Comparison of ENCODE assay signal across 13 cellular contexts in genomic region chr13:55244991-55245644, GRCh38.
DNase-seq lines count a peak whose midpoint lies in the region; ATAC-seq and TF ChIP-seq lines count a peak whose summit lies in the region.
"Had no signal": no experiment of that assay in that cellular context is flagged by ENCODE, and none has a peak within 500 bp of the region (broad histone marks: within the 10 kb centered on the region; RNA-seq: fewer than 3 reads in every experiment).

No MANE protein-coding gene starts in this region.

- peaks cover 12 to 15% of the 10 kb centered on the region in 2 donors for H3K9me3 Mint-ChIP-seq in effector memory CD8-positive, alpha-beta T cell
- H3K9me3 Mint-ChIP-seq in activated CD8-positive, alpha-beta memory T cell treated with anti-CD3 and anti-CD28 coated beads, Interleukin-2, amount 10 ng/mL, durations not matched to agents 7 days and 5 days (ENCODE audit: low read depth) = peaks cover 10% of the 10 kb centered on the region

- ATAC-seq in foreskin keratinocyte (peak; percentile 32), HG03520 (IDR thresholded peaks at IDR 0.05; ENCODE audit: unreplicated experiment) (no peak)
- ATAC-seq in effector memory CD8-positive, alpha-beta T cell (replicated peaks) = no peak
- no peak for ATAC-seq in activated CD8-positive, alpha-beta memory T cell treated with anti-CD3 and anti-CD28 coated beads, Interleukin-2, amount 10 ng/mL, durations not matched to agents 7 days and 5 days
- ATAC-seq: activated naive CD4-positive, alpha-beta T cell treated with anti-CD3 and anti-CD28 coated beads, Interleukin-2, amount 50 U/mL, for 72 hours; stimulated activated memory B cell treated with anti-CD40 and anti-IgM and Interleukin-4, amounts not matched to agents 10 μg/mL and 1 μg/mL and 100 μg/mL, for 72 hours had no signal

- DNase-seq in BE2C (peak; percentile 28), foreskin keratinocyte (no peak), transverse colon (no peak)
- DNase-seq in effector memory CD8-positive, alpha-beta T cell = no peak
- no peak for DNase-seq in activated CD8-positive, alpha-beta memory T cell treated with anti-CD3 and anti-CD28 coated beads, Interleukin-2, amount 10 ng/mL, durations not matched to agents 7 days and 5 days
- DNase-seq: activated CD4-positive, CD25-positive, alpha-beta regulatory T cell treated with anti-CD3 and anti-CD28 coated beads, Interleukin-2, amount 50 U/mL, for 72 hours; NCI-H2227 treated with DMSO at 0.1 percent for 48 hours had no signal

- H3K36me3 ChIP-seq in BE2C = no peaks in the 10 kb centered on the region
- H3K36me3 ChIP-seq in OCI-LY3 (replicated peaks; ENCODE audit: low read depth, low read length) = no peaks in the 10 kb centered on the region
- H3K36me3 ChIP-seq in transverse colon = no peaks in the 10 kb centered on the region

- in situ Hi-C loops in transverse colon (cut with MboI; ENCODE audit: low pct_ligation_motif_present in 1 of 4, low pct_unique_long_range_greater_than_20kb in 1 of 4, low sequenced_read_pairs in 3 of 4) = no loop called here

- no peaks in the 10 kb centered on the region for H3K79me2 ChIP-seq in OCI-LY3 (ENCODE audit: low read length)

- CTCF ChIA-PET in activated CD8-positive, alpha-beta memory T cell treated with anti-CD3 and anti-CD28 coated beads, Interleukin-2, amount 10 ng/mL, durations not matched to agents 7 days and 5 days (lab: Charles Lee) = no interaction called here

- H3K4me3 ChIP-seq in BE2C (ENCODE audit: low read depth, low read length) (no peak overlapping the region), GM12875 (ENCODE audit: low read depth, low read length) (no peak overlapping the region), OCI-LY3 (ENCODE audit: low read length) (no peak overlapping the region), transverse colon (no peak overlapping the region)

- TF ChIP-seq CTCF in BE2C (IDR thresholded peaks at IDR 0.05; ENCODE audit: low read depth, low read length) (peak; percentile 60), GM12875 (IDR thresholded peaks at IDR 0.05; ENCODE audit: borderline replicate concordance, insufficient read depth, low read depth, low read length) (0 out of 2 replicates have a peak, but pooled peaks have one; percentile 32), OCI-LY3 (IDR thresholded peaks at IDR 0.05; ENCODE audit: low read depth, low read length) (peak; percentile 47), foreskin keratinocyte (conservative IDR thresholded peaks at IDR 0.05) (peak; percentile 60), transverse colon (IDR thresholded peaks at IDR 0.05) (peak in 1 of 5 experiments; percentile 10)

- H3K4me3 Mint-ChIP-seq in effector memory CD8-positive, alpha-beta T cell = no peak overlapping the region
- H3K4me3 Mint-ChIP-seq in activated CD8-positive, alpha-beta memory T cell treated with anti-CD3 and anti-CD28 coated beads, Interleukin-2, amount 10 ng/mL, durations not matched to agents 7 days and 5 days = no peak overlapping the region
- H3K4me3 Mint-ChIP-seq: stimulated activated memory B cell treated with anti-CD40 and anti-IgM and Interleukin-4, amounts not matched to agents 10 μg/mL and 1 μg/mL and 100 μg/mL, for 72 hours had no signal

- no peak overlapping the region for H2AFZ ChIP-seq in OCI-LY3 (ENCODE audit: low read depth, low read length)

- no peaks in the 10 kb centered on the region for H3K4me1 Mint-ChIP-seq in effector memory CD8-positive, alpha-beta T cell (ENCODE audit: low read depth in 2 of 2)
- H3K4me1 Mint-ChIP-seq in activated CD8-positive, alpha-beta memory T cell treated with anti-CD3 and anti-CD28 coated beads, Interleukin-2, amount 10 ng/mL, durations not matched to agents 7 days and 5 days = no peaks in the 10 kb centered on the region
- H3K4me1 Mint-ChIP-seq: stimulated activated memory B cell treated with anti-CD40 and anti-IgM and Interleukin-4, amounts not matched to agents 10 μg/mL and 1 μg/mL and 100 μg/mL, for 72 hours had no signal

- H3K9me3 ChIP-seq in BE2C (no peaks in the 10 kb centered on the region), OCI-LY3 (ENCODE audit: insufficient read depth, low read length) (peaks cover 5% of the 10 kb centered on the region; the same call in 1 of the 2 replicates), transverse colon (peaks cover 0 to 3% of the 10 kb centered on the region in 2 donors)

- H3K27ac ChIP-seq in OCI-LY3 (ENCODE audit: low read length) (no peak overlapping the region), foreskin keratinocyte (no peak overlapping the region), transverse colon (no peak overlapping the region)
- H3K27ac ChIP-seq: epithelial cell of prostate had no signal

- no peaks in the 10 kb centered on the region for H3K27me3 Mint-ChIP-seq in effector memory CD8-positive, alpha-beta T cell
- H3K27me3 Mint-ChIP-seq in activated CD8-positive, alpha-beta memory T cell treated with anti-CD3 and anti-CD28 coated beads, Interleukin-2, amount 10 ng/mL, durations not matched to agents 7 days and 5 days = no peaks in the 10 kb centered on the region
- H3K27me3 Mint-ChIP-seq: stimulated activated memory B cell treated with anti-CD40 and anti-IgM and Interleukin-4, amounts not matched to agents 10 μg/mL and 1 μg/mL and 100 μg/mL, for 72 hours had no signal

- no peaks in the 10 kb centered on the region for H4K20me1 ChIP-seq in OCI-LY3 (ENCODE audit: insufficient read depth, low read length)

- no peak overlapping the region for H3K27ac Mint-ChIP-seq in effector memory CD8-positive, alpha-beta T cell
- H3K27ac Mint-ChIP-seq in activated CD8-positive, alpha-beta memory T cell treated with anti-CD3 and anti-CD28 coated beads, Interleukin-2, amount 10 ng/mL, durations not matched to agents 7 days and 5 days = no peak overlapping the region
- H3K27ac Mint-ChIP-seq: activated naive CD4-positive, alpha-beta T cell treated with anti-CD3 and anti-CD28 coated beads, Interleukin-2, amount 50 U/mL, for 72 hours; stimulated activated memory B cell treated with anti-CD40 and anti-IgM and Interleukin-4, amounts not matched to agents 10 μg/mL and 1 μg/mL and 100 μg/mL, for 72 hours had no signal

- H3K36me3 Mint-ChIP-seq in effector memory CD8-positive, alpha-beta T cell (ENCODE audit: insufficient read depth) = no peaks in the 10 kb centered on the region
- H3K36me3 Mint-ChIP-seq in activated CD8-positive, alpha-beta memory T cell treated with anti-CD3 and anti-CD28 coated beads, Interleukin-2, amount 10 ng/mL, durations not matched to agents 7 days and 5 days = no peaks in the 10 kb centered on the region
- H3K36me3 Mint-ChIP-seq: activated naive CD4-positive, alpha-beta T cell treated with anti-CD3 and anti-CD28 coated beads, Interleukin-2, amount 50 U/mL, for 72 hours; stimulated activated memory B cell treated with anti-CD40 and anti-IgM and Interleukin-4, amounts not matched to agents 10 μg/mL and 1 μg/mL and 100 μg/mL, for 72 hours had no signal

- WGBS in transverse colon (ENCODE audit: low coverage in 1 of 2), 2 donors = 30 to 70% methylated on average over 2 to 4 of the region's 4 CpGs

- H3K9ac ChIP-seq in OCI-LY3 (ENCODE audit: low read length) = no peak overlapping the region

- H3K4me2 ChIP-seq in OCI-LY3 (ENCODE audit: low read length) = no peak overlapping the region

- intact Hi-C loops in transverse colon (cut with DNase I; ENCODE audit: low total_unique reads) = no loop called here

- TF ChIP-seq POLR2A in transverse colon (IDR thresholded peaks at IDR 0.05) = no peak

- H3K27me3 ChIP-seq in BE2C = no peaks in the 10 kb centered on the region; the same call in 1 of the 2 replicates
- H3K27me3 ChIP-seq in OCI-LY3 (ENCODE audit: low read depth, low read length) = no peaks in the 10 kb centered on the region
- no peaks in the 10 kb centered on the region for H3K27me3 ChIP-seq in foreskin keratinocyte
- H3K27me3 ChIP-seq in transverse colon = no peaks in the 10 kb centered on the region

- TF ChIP-seq EP300 in transverse colon (IDR thresholded peaks at IDR 0.05; ENCODE audit: low read depth) = no peak

- no peaks in the 10 kb centered on the region for H3K4me1 ChIP-seq in BE2C
- no peaks in the 10 kb centered on the region for H3K4me1 ChIP-seq in OCI-LY3 (ENCODE audit: low read length)
- no peaks in the 10 kb centered on the region for H3K4me1 ChIP-seq in foreskin keratinocyte
- no peaks in the 10 kb centered on the region for H3K4me1 ChIP-seq in transverse colon
